14 cellular contexts compared by ENCODE assay signal in genomic region chr15:90046289-90046688, GRCh38. TPM values are rescaled to one million over a fixed set of nuclear protein-coding genes. Genes with fewer than 3 reads are reported as not detected.
DNase-seq lines count a peak whose midpoint lies in the region; ATAC-seq and TF ChIP-seq lines count a peak whose summit lies in the region.
"Had no signal": no experiment of that assay in that cellular context is flagged by ENCODE, and none has a peak within 500 bp of the region (broad histone marks: within the 10 kb centered on the region; RNA-seq: fewer than 3 reads in every experiment).

No MANE protein-coding gene starts in this region.

- peak overlapping the region; percentile 95 for H3K27ac ChIP-seq in OCI-LY3 (ENCODE audit: low read length)
- H3K27ac ChIP-seq in epithelial cell of prostate = peak overlapping the region; percentile 78
- peak overlapping the region; percentile 78 for H3K27ac ChIP-seq in psoas muscle
- H3K27ac ChIP-seq: ovary had no signal

- peaks cover 0 to 5% (median 0%) of the 10 kb centered on the region in 3 donors for H3K27me3 Mint-ChIP-seq in CD14-positive monocyte (ENCODE audit: low read depth in 3 of 3)

- peak overlapping the region; percentile 82 for H3K9ac ChIP-seq in OCI-LY3 (ENCODE audit: low read length)

- no peaks in the 10 kb centered on the region for H3K27me3 ChIP-seq in OCI-LY3 (ENCODE audit: low read depth, low read length)
- no peaks in the 10 kb centered on the region for H3K27me3 ChIP-seq in psoas muscle (ENCODE audit: insufficient read depth in 3 of 3, low read length in 2 of 3)
- H3K27me3 ChIP-seq in MG63 = no peaks in the 10 kb centered on the region
- H3K27me3 ChIP-seq: BE2C, ovary had no signal

- H3K4me1 ChIP-seq in OCI-LY3 (ENCODE audit: low read length) (peaks cover 85% of the 10 kb centered on the region), psoas muscle (peaks cover 22% of the 10 kb centered on the region)
- H3K4me1 ChIP-seq: BE2C had no signal

- no peak overlapping the region for H2AFZ ChIP-seq in OCI-LY3 (ENCODE audit: low read depth, low read length)

- intact Hi-C loops in CD14-positive monocyte (cut with micrococcal nuclease) (no loop called here), psoas muscle (cut with DNase I) (loop anchor here in 1 of 2 donors (5.0 kb wide), 1 partner anchor 39 kb away; no protein-coding TSS in a partner anchor)

- no peaks in the 10 kb centered on the region for H3K9me3 ChIP-seq in OCI-LY3 (ENCODE audit: insufficient read depth, low read length)
- no peaks in the 10 kb centered on the region for H3K9me3 ChIP-seq in psoas muscle
- H3K9me3 ChIP-seq in MG63 = no peaks in the 10 kb centered on the region
- H3K9me3 ChIP-seq: BE2C, ovary had no signal

- WGBS in psoas muscle, 3 donors = 85 to 90% (median 86%) methylated on average over 7 of the region's 7 CpGs

- H3K79me2 ChIP-seq in OCI-LY3 (ENCODE audit: low read length) = peaks cover 94% of the 10 kb centered on the region

- peak overlapping the region; percentile 71 for H3K4me2 ChIP-seq in OCI-LY3 (ENCODE audit: low read length)

- H3K4me1 Mint-ChIP-seq in CD14-positive monocyte = peaks cover 71% of the 10 kb centered on the region

- no peaks in the 10 kb centered on the region for H4K20me1 ChIP-seq in OCI-LY3 (ENCODE audit: insufficient read depth, low read length)

- DNase-seq in CD14-positive monocyte (ENCODE audit: low spot score) = no peak
- no peak for DNase-seq in epithelial cell of prostate (ENCODE audit: low read depth, low spot score)
- DNase-seq in psoas muscle = peak; percentile 1 to 25
- DNase-seq in MG63 = no peak
- DNase-seq in HuH-7.5 (ENCODE audit: low spot score) = no peak
- DNase-seq in GM20000 (ENCODE audit: low spot score) = no peak
- DNase-seq: BE2C, KBM-7, NCI-H187 treated with DMSO at 0.1 percent for 48 hours, NCI-H82, ovary, SIG-M5 had no signal

- H3K4me3 ChIP-seq in OCI-LY3 (ENCODE audit: low read length) (peak overlapping the region; percentile 24; the same call in 1 of the 2 replicates), psoas muscle (no peak overlapping the region), MG63 (no peak overlapping the region)
- H3K4me3 ChIP-seq: ovary had no signal

- ATAC-seq in psoas muscle = no peak
- no peak for ATAC-seq in GM18873 (IDR thresholded peaks at IDR 0.05; ENCODE audit: low FRiP score, unreplicated experiment)

- no peaks in the 10 kb centered on the region for H3K9me3 Mint-ChIP-seq in CD14-positive monocyte

- H3K36me3 Mint-ChIP-seq in CD14-positive monocyte = peaks cover 46 to 69% of the 10 kb centered on the region in 2 donors

- H3K4me3 Mint-ChIP-seq in CD14-positive monocyte = no peak overlapping the region

- H3K27ac Mint-ChIP-seq in CD14-positive monocyte = peak overlapping the region; percentile 41 to 87 (median 74)

- TF ChIP-seq CTCF in CD14-positive monocyte (IDR thresholded peaks at IDR 0.05) (no peak), OCI-LY3 (IDR thresholded peaks at IDR 0.05; ENCODE audit: low read depth, low read length) (no peak), psoas muscle (IDR thresholded peaks at IDR 0.05) (no peak), GM20000 (IDR thresholded peaks at IDR 0.05; ENCODE audit: extremely low read depth, missing control alignments) (no peak)

- peaks cover 32% of the 10 kb centered on the region for H3K36me3 ChIP-seq in OCI-LY3 (replicated peaks; ENCODE audit: low read depth, low read length)
- H3K36me3 ChIP-seq in psoas muscle (ENCODE audit: insufficient read depth in 1 of 2, low read depth in 1 of 2) = no peaks in the 10 kb centered on the region
- H3K36me3 ChIP-seq in MG63 = no peaks in the 10 kb centered on the region
- H3K36me3 ChIP-seq: BE2C, ovary had no signal

RNA-seq across cellular contexts. Expression of gene ZNF710, which starts 45.2 kb away (rescaled TPM):
- polyA plus RNA-seq in CD14-positive monocyte (1 to 10 TPM; 3.4 to 4.8 TPM), psoas muscle (1 to 10 TPM; 1.3 to 4.5 (median 1.9) TPM)
- 1 to 10 TPM; 3.1 to 8.1 (median 5.6) TPM for total RNA-seq in psoas muscle
- 7.0 and 9.1 TPM in 2 replicates for total RNA-seq in MG63 (2014; rRNA removed; shearing (Covaris generic); ENCODE audit: low replicate concordance)

RNA-seq across cellular contexts. Expression of gene IDH2, which starts 56.0 kb away (rescaled TPM):
- polyA plus RNA-seq in CD14-positive monocyte (100 to 1,000 TPM in 1 of 2 donors, 10 to 100 TPM in 1; 82.2 to 115 TPM), psoas muscle (100 to 1,000 TPM; 365 to 759 (median 405) TPM)
- total RNA-seq in psoas muscle = 100 to 1,000 TPM; 513 to 926 (median 752) TPM
- 45.7 and 57.2 TPM in 2 replicates for total RNA-seq in MG63 (2014; rRNA removed; shearing (Covaris generic); ENCODE audit: low replicate concordance)

Comparison
In these comparisons a context has a peak if more than half of its experiments do, and no peak if none do; other contexts are left out.
1. DNase-seq: peak in psoas muscle (2 of 2); none in CD14-positive monocyte (single experiment), epithelial cell of prostate (single experiment), MG63 (single experiment), HuH-7.5 (single experiment) and GM20000 (single experiment).
2. Peak in every context shown above with its lines, with median percentiles within 50 percentile points of each other: H3K27ac ChIP-seq.